12 cellular contexts compared by ENCODE assay signal in genomic region chr11:61683961-61684869, GRCh38. TPM values are rescaled to one million over a fixed set of nuclear protein-coding genes. Genes with fewer than 3 reads are reported as not detected.
DNase-seq lines count a peak whose midpoint lies in the region; ATAC-seq, FAIRE-seq and TF ChIP-seq lines count a peak whose summit lies in the region.
"Had no signal": no experiment of that assay in that cellular context is flagged by ENCODE, and none has a peak within 500 bp of the region (broad histone marks: within the 10 kb centered on the region; RNA-seq: fewer than 3 reads in every experiment).

No MANE protein-coding gene starts in this region.

- ATAC-seq in IMR-90 (ENCODE audit: low read depth) = peak; percentile 12; the same call in 1 of the 2 replicates
- ATAC-seq in activated T-helper 17 cell treated with anti-CD3 and anti-CD28 coated beads, Interleukin-2, amount 50 U/mL, for 72 hours (replicated peaks) = peak; percentile 39
- ATAC-seq: lower lobe of right lung had no signal

- H2AK9ac ChIP-seq in IMR-90 (replicated peaks; ENCODE audit: low read depth, low read length, poor library complexity) = no peak overlapping the region

- no peak overlapping the region for H4K91ac ChIP-seq in IMR-90 (ENCODE audit: insufficient read depth, low read depth, low read length)

- H3K4me1 Mint-ChIP-seq in activated T-helper 17 cell treated with anti-CD3 and anti-CD28 coated beads, Interleukin-2, amount 50 U/mL, for 72 hours = peaks cover 18% of the 10 kb centered on the region
- H3K4me1 Mint-ChIP-seq in chondrocyte (ENCODE audit: low read depth) = peaks cover 10% of the 10 kb centered on the region

- H3K79me1 ChIP-seq in IMR-90 (ENCODE audit: low read depth in 1 of 2, low read length in 2 of 2) = no peaks in the 10 kb centered on the region

- intact Hi-C loops in IMR-90 (cut with micrococcal nuclease) = no loop called here
- intact Hi-C loops in kidney (cut with DNase I) = loop anchor here (5.0 kb wide), 1 partner anchor 48 kb away; no protein-coding TSS in a partner anchor
- intact Hi-C loops in breast epithelium (cut with DNase I; ENCODE audit: low total_unique reads) = no loop called here

- peaks cover 2% of the 10 kb centered on the region for H3K27me3 Mint-ChIP-seq in activated T-helper 17 cell treated with anti-CD3 and anti-CD28 coated beads, Interleukin-2, amount 50 U/mL, for 72 hours
- H3K27me3 Mint-ChIP-seq in chondrocyte (ENCODE audit: low read depth) = no peaks in the 10 kb centered on the region

- H3K18ac ChIP-seq in IMR-90 (ENCODE audit: low read depth, low read length) = no peak overlapping the region

- WGBS in IMR-90 (ENCODE audit: extremely low coverage in 2 of 2, insufficient read length in 1 of 2), 2 experiments = 3% methylated on average over 10 of the region's 27 CpGs; no CpG with 5 or more reads in 1 of the 2 experiments

- H3K4me2 ChIP-seq in IMR-90 (ENCODE audit: low read depth, low read length) = peak overlapping the region; percentile 42; the same call in 1 of the 2 replicates

- CTCF ChIA-PET in IMR-90 (lab: Yijun Ruan, JAX) = interaction anchor here (2.2 kb wide), 1 partner anchor 49 kb away, joined by 6 read pairs; no protein-coding TSS in a partner anchor

- H3K9me3 ChIP-seq in IMR-90 (ENCODE audit: control insufficient read depth, insufficient read depth, low read length) = no peaks in the 10 kb centered on the region
- no peaks in the 10 kb centered on the region for H3K9me3 ChIP-seq in kidney (ENCODE audit: control insufficient read depth in 1 of 2, low read length in 2 of 2)
- H3K9me3 ChIP-seq in breast epithelium = no peaks in the 10 kb centered on the region
- H3K9me3 ChIP-seq: lower lobe of right lung, right atrium auricular region had no signal

- H2BK15ac ChIP-seq in IMR-90 (ENCODE audit: low read depth, low read length) = no peak overlapping the region

- H2BK5ac ChIP-seq in IMR-90 (ENCODE audit: low read depth, low read length, poor library complexity, severe bottlenecking) = no peak overlapping the region

- POLR2A ChIA-PET in IMR-90 (lab: Charles Lee; ENCODE audit: unreplicated experiment) = no interaction called here

- no peak overlapping the region for H3K4ac ChIP-seq in IMR-90 (ENCODE audit: low read depth, low read length)

- peaks cover 2% of the 10 kb centered on the region; the same call in 1 of the 2 replicates for H3K9me1 ChIP-seq in IMR-90 (ENCODE audit: insufficient read depth, low read length)

- peaks cover 4% of the 10 kb centered on the region; the same call in 1 of the 2 replicates for H3K4me1 ChIP-seq in IMR-90 (ENCODE audit: control insufficient read depth, insufficient read depth, low read length)
- peaks cover 10 to 38% of the 10 kb centered on the region in 2 donors for H3K4me1 ChIP-seq in kidney (ENCODE audit: control insufficient read depth in 1 of 2, insufficient read depth in 1 of 2, low read depth in 1 of 2, low read length in 2 of 2)
- peaks cover 0 to 5% of the 10 kb centered on the region in 2 donors for H3K4me1 ChIP-seq in breast epithelium

- no peak overlapping the region for H3K4me3 ChIP-seq in IMR-90 (ENCODE audit: insufficient read depth, low read depth, low read length)
- H3K4me3 ChIP-seq in kidney (ENCODE audit: low read length in 2 of 2) = no peak overlapping the region
- H3K4me3 ChIP-seq in breast epithelium = peak overlapping the region in 1 of 3 donors; percentile 32
- H3K4me3 ChIP-seq: lower lobe of right lung, right atrium auricular region had no signal

- no peak for TF ChIP-seq RAD21 in IMR-90 (IDR thresholded peaks at IDR 0.05; ENCODE audit: low read length)

- TF ChIP-seq POLR2A in IMR-90 (IDR thresholded peaks at IDR 0.05; ENCODE audit: low read depth, low read length) (no peak), breast epithelium (IDR thresholded peaks at IDR 0.05) (no peak)

- H3K27me3 ChIP-seq in IMR-90 (ENCODE audit: control insufficient read depth, insufficient read depth, low read length) (peaks cover 56% of the 10 kb centered on the region), breast epithelium (no peaks in the 10 kb centered on the region)
- H3K27me3 ChIP-seq: right atrium auricular region had no signal

- H4K20me1 ChIP-seq in IMR-90 (ENCODE audit: insufficient read depth, low read length) = 0 out of 2 replicates have a peak, but pooled peaks cover 4% of the 10 kb centered on the region

- H3K4me3 Mint-ChIP-seq in activated T-helper 17 cell treated with anti-CD3 and anti-CD28 coated beads, Interleukin-2, amount 50 U/mL, for 72 hours = no peak overlapping the region
- no peak overlapping the region for H3K4me3 Mint-ChIP-seq in chondrocyte (ENCODE audit: unreplicated experiment)

- DNase-seq in NCI-H146 (lab: John Stamatoyannopoulos, UW) = peak; percentile 33
- no peak for DNase-seq in NCI-H146 treated with DMSO at 0.1 percent for 48 hours (lab: John Stamatoyannopoulos, UW; ENCODE audit: unreplicated experiment)
- DNase-seq in IMR-90 = peak; percentile 43
- peak; percentile 32 for DNase-seq in kidney
- no peak for DNase-seq in breast epithelium (ENCODE audit: low spot score in 2 of 2)
- DNase-seq in NCI-H2196 (lab: John Stamatoyannopoulos, UW; ENCODE audit: unreplicated experiment) = no peak
- no peak for DNase-seq in chondrocyte (ENCODE audit: low spot score)
- DNase-seq: GDM1, lower lobe of right lung, NCI-H1694 had no signal

- dilution Hi-C loops in IMR-90 (cut with HindIII; ENCODE audit: low sequenced_read_pairs, unreplicated experiment) = no loop called here

- H3K36me3 ChIP-seq in IMR-90 (ENCODE audit: control insufficient read depth, insufficient read depth, low read length) = no peaks in the 10 kb centered on the region
- H3K36me3 ChIP-seq in kidney (ENCODE audit: control insufficient read depth in 1 of 2, insufficient read depth in 2 of 2, low read length in 2 of 2) = no peaks in the 10 kb centered on the region
- no peaks in the 10 kb centered on the region for H3K36me3 ChIP-seq in breast epithelium
- H3K36me3 ChIP-seq: lower lobe of right lung, right atrium auricular region had no signal

- H3K27ac ChIP-seq in IMR-90 (ENCODE audit: insufficient read depth, low read length) = no peak overlapping the region
- H3K27ac ChIP-seq in kidney (ENCODE audit: low read depth in 2 of 2, low read length in 2 of 2) = no peak overlapping the region
- H3K27ac ChIP-seq in breast epithelium = no peak overlapping the region
- H3K27ac ChIP-seq: lower lobe of right lung, right atrium auricular region had no signal

- H3K23ac ChIP-seq in IMR-90 (ENCODE audit: low read depth, low read length) = no peak overlapping the region

- FAIRE-seq in kidney (lab: Jason Lieb, UNC) = no peak

- H4K5ac ChIP-seq in IMR-90 (ENCODE audit: low read depth, low read length) = no peak overlapping the region

- H3K9me3 Mint-ChIP-seq in activated T-helper 17 cell treated with anti-CD3 and anti-CD28 coated beads, Interleukin-2, amount 50 U/mL, for 72 hours = no peaks in the 10 kb centered on the region
- no peaks in the 10 kb centered on the region for H3K9me3 Mint-ChIP-seq in chondrocyte (ENCODE audit: low read depth)

- no peak overlapping the region for H2BK120ac ChIP-seq in IMR-90 (ENCODE audit: low read depth, low read length)

- H3K36me3 Mint-ChIP-seq in activated T-helper 17 cell treated with anti-CD3 and anti-CD28 coated beads, Interleukin-2, amount 50 U/mL, for 72 hours (ENCODE audit: low read depth) = no peaks in the 10 kb centered on the region
- no peaks in the 10 kb centered on the region for H3K36me3 Mint-ChIP-seq in chondrocyte (ENCODE audit: low read depth)

- TF ChIP-seq CTCF in IMR-90 (conservative IDR thresholded peaks at IDR 0.05; ENCODE audit: low read depth, low read length) (no peak), kidney (IDR thresholded peaks at IDR 0.05; ENCODE audit: borderline replicate concordance, extremely low read depth, insufficient read depth) (no peak), breast epithelium (IDR thresholded peaks at IDR 0.05) (no peak), chondrocyte (IDR thresholded peaks at IDR 0.05) (no peak)

- H2AFZ ChIP-seq in IMR-90 (replicated peaks; ENCODE audit: low read length, poor library complexity) = peak overlapping the region; percentile 24

- no peak overlapping the region for H4K8ac ChIP-seq in IMR-90 (ENCODE audit: low read depth in 2 of 2, low read length in 2 of 2)

- no peak overlapping the region for H2BK20ac ChIP-seq in IMR-90 (ENCODE audit: low read depth, low read length)

- H3K27ac Mint-ChIP-seq in activated T-helper 17 cell treated with anti-CD3 and anti-CD28 coated beads, Interleukin-2, amount 50 U/mL, for 72 hours = no peak overlapping the region
- no peak overlapping the region for H3K27ac Mint-ChIP-seq in chondrocyte (ENCODE audit: unreplicated experiment)

- no peak overlapping the region for H3K56ac ChIP-seq in IMR-90 (ENCODE audit: extremely low read depth, insufficient read depth, low read length)

- H3K14ac ChIP-seq in IMR-90 (replicated peaks; ENCODE audit: low read depth, low read length) = no peak overlapping the region

- H3K9ac ChIP-seq in IMR-90 (ENCODE audit: low read depth, low read length) = no peak overlapping the region
- no peak overlapping the region for H3K9ac ChIP-seq in kidney (ENCODE audit: low read length in 2 of 2)

- no peak overlapping the region for H2AK5ac ChIP-seq in IMR-90 (ENCODE audit: low read depth, low read length)

- BruUV-seq in IMR-90 (replicated peaks; lab: Mats Ljungman, UMichigan) = no TSS peak

- in situ Hi-C loops in IMR-90 (cut with MboI; ENCODE audit: low sequenced_read_pairs) = no loop called here

TF ChIP-seq in IMR-90, 13 proteins besides CTCF, POLR2A, EP300 and RAD21 (continues in another document):
- no peak for TF ChIP-seq RFX5 (IDR thresholded peaks at IDR 0.05; ENCODE audit: low read depth, low read length)
- TF ChIP-seq MAFK (IDR thresholded peaks at IDR 0.05; ENCODE audit: low read depth, low read length) = no peak
- no peak for TF ChIP-seq CEBPB (IDR thresholded peaks at IDR 0.05; ENCODE audit: low read depth, low read length)
- TF ChIP-seq USF2 (IDR thresholded peaks at IDR 0.05; ENCODE audit: low read depth, low read length) = no peak
- no peak for TF ChIP-seq BHLHE40 (IDR thresholded peaks at IDR 0.05; ENCODE audit: low read depth, low read length)

RNA-seq across cellular contexts. Expression of gene DAGLA, which starts 4.0 kb away (rescaled TPM):
- 0.83 and 0.90 TPM in 2 replicates for total RNA-seq in IMR-90 (2012; rRNA removed)
- 3.8 and 4.6 TPM in 2 replicates for polyA plus RNA-seq in IMR-90 (2012; rRNA removed)
- 2.1 and 4.0 TPM in 2 replicates for polyA plus RNA-seq in IMR-90 (2012; cell fraction: cytosol; rRNA removed)
- polyA plus RNA-seq in IMR-90 (2012; cell fraction: nucleus; rRNA removed; ENCODE audit: low replicate concordance) = 5.5 and 17.2 TPM in 2 replicates
- under 1 TPM; 0.11 to 0.13 TPM for total RNA-seq in activated T-helper 17 cell treated with anti-CD3 and anti-CD28 coated beads, Interleukin-2, amount 50 U/mL, for 72 hours
- 3.9 TPM for total RNA-seq in kidney
- polyA plus RNA-seq in kidney (ENCODE audit: insufficient read depth, low read depth, low replicate concordance) = 1.4 TPM
- total RNA-seq in breast epithelium = 1 to 10 TPM; 2.4 to 4.5 (median 3.3) TPM
- 2.8 to 5.5 TPM (median 4.8 TPM) in 3 replicates for total RNA-seq in chondrocyte

Comparison
In these comparisons a context has a peak if more than half of its experiments do, and no peak if none do; other contexts are left out.
1. DNase-seq: peak in NCI-H146 (single experiment), IMR-90 (single experiment) and kidney (single experiment); none in NCI-H146 treated with DMSO at 0.1 percent for 48 hours (single experiment), breast epithelium (0 of 2), NCI-H2196 (single experiment) and chondrocyte (single experiment).